8 cellular contexts compared by ENCODE assay signal in the genomic region with DNA sequence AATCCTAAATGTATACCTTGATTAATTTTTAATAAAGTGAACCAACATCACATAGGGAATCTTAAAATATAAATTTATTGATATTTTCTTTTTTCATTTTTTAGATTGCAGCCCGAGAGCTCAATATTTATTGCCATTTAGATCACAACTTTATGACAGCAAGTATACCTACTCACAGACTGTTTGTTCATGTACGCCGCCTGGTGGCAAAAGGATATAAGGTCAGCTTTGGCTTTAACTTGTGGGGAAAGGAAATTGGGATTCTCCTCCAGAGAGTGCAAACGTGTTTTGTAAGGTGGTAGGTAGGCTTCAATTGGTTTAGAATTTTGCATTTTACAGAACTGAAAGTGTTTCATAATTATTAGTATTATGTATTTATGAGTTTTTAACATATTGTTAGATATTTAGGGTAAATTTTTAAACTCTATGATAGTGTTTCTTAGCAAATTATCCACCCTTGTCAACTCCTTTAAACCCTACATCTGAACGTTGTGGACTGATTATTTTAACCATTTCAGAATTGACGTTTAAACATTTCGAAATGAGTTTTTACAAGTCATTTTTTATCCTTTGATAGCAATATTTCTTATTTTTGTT. TPM values are rescaled to one million over a fixed set of nuclear protein-coding genes. Genes with fewer than 3 reads are reported as not detected.
DNase-seq lines count a peak whose midpoint lies in the region; ATAC-seq and TF ChIP-seq lines count a peak whose summit lies in the region.

No MANE protein-coding gene starts in this region.

- TF ChIP-seq CTCF in dorsolateral prefrontal cortex (IDR thresholded peaks at IDR 0.05 in 54 of 56, conservative IDR thresholded peaks at IDR 0.05 in 2 of 56; ENCODE audit: low read depth in 1 of 56, partially characterized antibody in 56 of 56): peak; percentile 60 to 88 (median 78)

- H3K27ac ChIP-seq in dorsolateral prefrontal cortex: no peak overlapping the region

- no peaks in the 10 kb centered on the region for H3K27me3 ChIP-seq in dorsolateral prefrontal cortex

- H3K4me3 ChIP-seq in dorsolateral prefrontal cortex: no peak overlapping the region

- DNase-seq in DMS153 (lab: John Stamatoyannopoulos, UW): peak; percentile 1
- DNase-seq in NCI-H774 (lab: John Stamatoyannopoulos, UW): peak; percentile 40
- DNase-seq in activated CD4-positive, alpha-beta T cell treated with anti-CD3 and anti-CD28 coated beads, Interleukin-2, amount 50 U/mL, for 24 hours (ENCODE audit: low read depth in 1 of 2, low spot score in 1 of 2): peak; percentile 17 to 53
- DNase-seq in dorsolateral prefrontal cortex: peak in 8 of 10 donors; percentile 44 to 81 (median 61)
- DNase-seq in lung microvascular endothelial cell (ENCODE audit: low read depth in 2 of 2): peak; percentile 80 to 84
- peak; percentile 39 to 48 for DNase-seq in stimulated activated CD8-positive, alpha-beta memory T cell treated with anti-CD3 and anti-CD28 coated beads, Interleukin-2, amount 100 ng/mL, for 48 hours (ENCODE audit: low read depth in 2 of 2)

- ATAC-seq in HG03066 (IDR thresholded peaks at IDR 0.05; ENCODE audit: low read depth, unreplicated experiment) (peak; percentile 50), GM21526 (IDR thresholded peaks at IDR 0.05; ENCODE audit: low FRiP score, unreplicated experiment) (no peak)

- intact Hi-C loops in dorsolateral prefrontal cortex (cut with DNase I): loop anchor here in 1 of 2 donors (5.0 kb wide), 2 partner anchors 185 to 580 kb away; a partner anchor contains a TSS

RNA-seq across cellular contexts. Expression of a gene that starts 17.5 kb away (rescaled TPM):
- 10 to 100 TPM in 115 of 120 experiments, 1 to 10 TPM in 5; 8.3 to 36.3 (median 16.7) TPM for total RNA-seq in dorsolateral prefrontal cortex
- total RNA-seq in lung microvascular endothelial cell: 6.5 and 13.3 TPM in 2 replicates

RNA-seq across cellular contexts. Expression of a gene that starts 17.8 kb away (rescaled TPM):
- total RNA-seq in dorsolateral prefrontal cortex (10 to 100 TPM; 15.6 to 28.3 (median 21.3) TPM), lung microvascular endothelial cell (5.6 and 6.3 TPM in 2 replicates)

Comparison
In these comparisons a context has a peak if more than half of its experiments do, and no peak if none do; other contexts are left out.
1. DNase-seq: peak in every context shown above with its lines; median percentile 82 in lung microvascular endothelial cell; 61 in dorsolateral prefrontal cortex; 44 in stimulated activated CD8-positive, alpha-beta memory T cell treated with anti-CD3 and anti-CD28 coated beads, Interleukin-2, amount 100 ng/mL, for 48 hours; 40 in NCI-H774; 35 in activated CD4-positive, alpha-beta T cell treated with anti-CD3 and anti-CD28 coated beads, Interleukin-2, amount 50 U/mL, for 24 hours; 1 in DMS153.